In genomic region chr18:73181-73777, GRCh38 we compare ENCODE assay signal across 10 cellular contexts. TPM values are rescaled to one million over a fixed set of nuclear protein-coding genes. Genes with fewer than 3 reads are reported as not detected.
DNase-seq lines count a peak whose midpoint lies in the region; ATAC-seq and TF ChIP-seq lines count a peak whose summit lies in the region.
"Not testable (repeated sequence)": the region's sequence is repeated elsewhere in the genome, so short reads cannot be mapped to it uniquely, and the experiment has no call there.
"Had no signal": no experiment of that assay in that cellular context is flagged by ENCODE, and none has a peak within 500 bp of the region (broad histone marks: within the 10 kb centered on the region; RNA-seq: fewer than 3 reads in every experiment).

No MANE protein-coding gene starts in this region.

- H3K27ac ChIP-seq in HUES6 (ENCODE audit: low read depth, low read length); VCaP; testis: not testable (repeated sequence)

- DNase-seq in BE2C; NT2/D1 (ENCODE audit: low read depth, low spot score); central memory CD8-positive, alpha-beta T cell (ENCODE audit: low spot score in 2 of 2): not testable (repeated sequence)
- DNase-seq in testis = peak; percentile 19

- H3K36me3 ChIP-seq in BE2C; HUES6 (ENCODE audit: control insufficient read depth, insufficient read depth, low read length); NT2/D1 (ENCODE audit: insufficient read depth, insufficient read length, low read length); testis (ENCODE audit: low read depth, missing control alignments): not testable (repeated sequence)

- H3K9me3 ChIP-seq in BE2C; HUES6 (ENCODE audit: control insufficient read depth, insufficient read depth, low read depth, low read length); NT2/D1 (ENCODE audit: insufficient read depth, low read length); testis: not testable (repeated sequence)

- not testable (repeated sequence) for H3K36me3 Mint-ChIP-seq in central memory CD8-positive, alpha-beta T cell (ENCODE audit: insufficient read depth)

- not testable (repeated sequence) for H3K27me3 Mint-ChIP-seq in central memory CD8-positive, alpha-beta T cell

- 0 out of 2 replicates have a peak, but pooled peaks have one; percentile 16 for TF ChIP-seq CTCF in BE2C (IDR thresholded peaks at IDR 0.05; ENCODE audit: low read depth, low read length)
- peak; percentile 69 for TF ChIP-seq CTCF in VCaP (conservative IDR thresholded peaks at IDR 0.05)
- TF ChIP-seq CTCF in testis (IDR thresholded peaks at IDR 0.05) = peak in 2 of 3 experiments; percentile 15 to 51

- not testable (repeated sequence) for TF ChIP-seq POLR2A in testis (IDR thresholded peaks at IDR 0.05)

- not testable (repeated sequence) for H3K4me1 Mint-ChIP-seq in central memory CD8-positive, alpha-beta T cell

- not testable (repeated sequence) for H3K4me1 ChIP-seq in BE2C; HUES6 (ENCODE audit: control insufficient read depth, insufficient read depth, low read length); NT2/D1 (ENCODE audit: insufficient read depth, insufficient read length); testis

- intact Hi-C loops in testis (cut with DNase I; ENCODE audit: low total_unique reads) = not testable (repeated sequence)

- 41 to 53% methylated on average over 17 to 29 of the region's 48 CpGs for WGBS in testis, 2 donors

- not testable (repeated sequence) for H3K9ac ChIP-seq in HUES6 (ENCODE audit: low read length)
- H3K9ac ChIP-seq in NT2/D1 (ENCODE audit: insufficient read length, low read depth) = peak overlapping the region; percentile 42

- H3K27ac Mint-ChIP-seq in central memory CD8-positive, alpha-beta T cell (ENCODE audit: low read depth) = not testable (repeated sequence)

- not testable (repeated sequence) for H3K27me3 ChIP-seq in BE2C; HUES6 (ENCODE audit: control insufficient read depth, insufficient read depth, low read length); NT2/D1 (ENCODE audit: insufficient read depth, insufficient read length); testis

- not testable (repeated sequence) for H3K9me3 Mint-ChIP-seq in central memory CD8-positive, alpha-beta T cell

- peak; percentile 49 for ATAC-seq in central memory CD8-positive, alpha-beta T cell (replicated peaks; ENCODE audit: extremely low read depth, poor library complexity, severe bottlenecking)

- H3K4me3 Mint-ChIP-seq in central memory CD8-positive, alpha-beta T cell = not testable (repeated sequence)

- H3K4me3 ChIP-seq in BE2C (ENCODE audit: low read depth, low read length) = not testable (repeated sequence)
- H3K4me3 ChIP-seq in GM08714 (ENCODE audit: low read length) = peak overlapping the region; percentile 35; the same call in 1 of the 2 replicates
- H3K4me3 ChIP-seq in HUES6 (ENCODE audit: low read depth, low read length) = peak overlapping the region; percentile 31
- peak overlapping the region; percentile 30 for H3K4me3 ChIP-seq in NT2/D1 (ENCODE audit: insufficient read length, low read depth)
- peak overlapping the region; percentile 39 for H3K4me3 ChIP-seq in iPS-11a (ENCODE audit: low read depth, low read length)
- peak overlapping the region; percentile 44 to 51 for H3K4me3 ChIP-seq in testis

RNA-seq across cellular contexts. Expression of gene TUBB8B, which starts 23.9 kb away (rescaled TPM):
- 1.1 TPM for polyA plus RNA-seq in BE2C (2012; ENCODE audit: insufficient read depth, insufficient read length, low read depth)
- total RNA-seq in testis = 1 to 10 TPM; 8.0 to 8.9 TPM
- 5.7 TPM for polyA plus RNA-seq in testis (ENCODE audit: insufficient read depth, low read depth, low replicate concordance)
- total RNA-seq: CD8-positive, alpha-beta T cell; H4 had no signal

Comparison
In these comparisons a context has a peak if more than half of its experiments do, and no peak if none do; other contexts are left out.
1. CTCF ChIP-seq: peak in every context shown above with its lines; median percentile 69 in VCaP; 33 in testis; 16 in BE2C.